8 cellular contexts compared by ENCODE assay signal in the genomic region with DNA sequence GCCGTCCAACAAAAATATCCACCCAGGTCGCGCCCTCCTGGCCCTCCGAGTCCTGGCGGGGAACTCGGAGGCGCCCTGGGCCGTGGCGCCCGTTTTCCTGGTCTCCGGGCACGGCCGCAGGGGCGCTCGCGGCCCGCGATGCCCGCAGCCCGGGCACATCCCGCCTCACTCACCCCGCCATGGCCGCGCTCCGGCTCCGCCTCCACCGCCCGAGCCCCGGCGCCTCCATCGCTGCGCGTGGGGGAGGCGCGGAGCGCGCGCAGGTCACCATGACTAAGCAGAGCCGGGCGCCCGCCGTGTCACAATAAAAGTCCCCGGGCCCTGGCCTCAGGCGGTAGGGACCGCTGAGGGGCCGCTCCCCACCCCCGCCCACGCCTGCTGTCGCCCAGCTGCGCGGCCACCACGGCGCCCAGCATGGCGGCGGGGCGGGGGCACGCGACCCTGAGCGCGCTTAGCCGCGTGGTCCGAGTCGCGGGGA. TPM values are rescaled to one million over a fixed set of nuclear protein-coding genes. Genes with fewer than 3 reads are reported as not detected.
DNase-seq lines count a peak whose midpoint lies in the region; ATAC-seq and TF ChIP-seq lines count a peak whose summit lies in the region.

No MANE protein-coding gene starts in this region.

- intact Hi-C loops in head of caudate nucleus (cut with DNase I): loop anchor here (5.0 kb wide), 1 partner anchor 65 kb away; the partner anchor contains the start of genes CDKN2D and KRI1
- intact Hi-C loops in ovary (cut with DNase I): loop anchor here in 1 of 4 donors (5.0 kb wide), 1 partner anchor 65 kb away; the partner anchor contains the start of genes CDKN2D and KRI1

- TF ChIP-seq CTCF in ovary (IDR thresholded peaks at IDR 0.05): peak in 1 of 3 donors; percentile 24
- no peak for TF ChIP-seq CTCF in thoracic aorta (IDR thresholded peaks at IDR 0.05)

- H3K27ac Mint-ChIP-seq in activated naive CD8-positive, alpha-beta T cell: peak overlapping the region; percentile 89

- peaks cover 3% of the 10 kb centered on the region for H3K4me1 ChIP-seq in ovary (ENCODE audit: insufficient read depth)
- peaks cover 20 to 41% of the 10 kb centered on the region in 2 donors for H3K4me1 ChIP-seq in thoracic aorta (ENCODE audit: control insufficient read depth in 1 of 2, low read depth in 2 of 2)

- no peaks in the 10 kb centered on the region for H3K27me3 Mint-ChIP-seq in activated naive CD8-positive, alpha-beta T cell

- DNase-seq in NCI-H1092 treated with DMSO at 0.1 percent for 48 hours (lab: John Stamatoyannopoulos, UW) (peak; percentile 89), SKM-1 (lab: John Stamatoyannopoulos, UW; ENCODE audit: unreplicated experiment) (peak; percentile 86), head of caudate nucleus (peak; percentile 81 to 97 (median 93)), ovary (peak; percentile 91 to 94 (median 93)), thoracic aorta (ENCODE audit: low spot score) (peak; percentile 83)

- H3K9me3 ChIP-seq in ovary: no peaks in the 10 kb centered on the region
- H3K9me3 ChIP-seq in thoracic aorta: no peaks in the 10 kb centered on the region

- WGBS in ovary, 3 donors: 0% methylated on average over 59 to 65 of the region's 65 CpGs

- no peaks in the 10 kb centered on the region for H3K36me3 Mint-ChIP-seq in activated naive CD8-positive, alpha-beta T cell

- H3K4me3 ChIP-seq in ovary (peak overlapping the region; percentile 98), thoracic aorta (peak overlapping the region; percentile 96)

- TF ChIP-seq EP300 in ovary (IDR thresholded peaks at IDR 0.05): no peak

- TF ChIP-seq POLR2A in GM10847 (IDR thresholded peaks at IDR 0.05; ENCODE audit: extremely low read depth, insufficient read length) (peak; percentile 89), ovary (IDR thresholded peaks at IDR 0.05) (peak; percentile 61)

- H3K27ac ChIP-seq in ovary: peak overlapping the region; percentile 83 to 90
- peak overlapping the region; percentile 99 for H3K27ac ChIP-seq in thoracic aorta

- ATAC-seq in HG02610 (IDR thresholded peaks at IDR 0.05; ENCODE audit: unreplicated experiment): peak; percentile 82
- ATAC-seq in thoracic aorta (ENCODE audit: insufficient number of reproducible peaks, low FRiP score, low read depth): peak; percentile 79

- H3K4me1 Mint-ChIP-seq in activated naive CD8-positive, alpha-beta T cell (ENCODE audit: low read depth): peaks cover 30% of the 10 kb centered on the region

- H3K9me3 Mint-ChIP-seq in activated naive CD8-positive, alpha-beta T cell (ENCODE audit: low read depth): no peaks in the 10 kb centered on the region

- H3K36me3 ChIP-seq in ovary: no peaks in the 10 kb centered on the region
- H3K36me3 ChIP-seq in thoracic aorta: peaks cover 8% of the 10 kb centered on the region

- H3K4me3 Mint-ChIP-seq in activated naive CD8-positive, alpha-beta T cell: peak overlapping the region; percentile 92

- H3K27me3 ChIP-seq in ovary (no peaks in the 10 kb centered on the region), thoracic aorta (replicated peaks; ENCODE audit: insufficient read depth) (no peaks in the 10 kb centered on the region)

RNA-seq across cellular contexts. Expression of gene KEAP1, which starts 0.6 kb away (rescaled TPM):
- 10 to 100 TPM; 29.6 to 61.7 (median 51.7) TPM for total RNA-seq in ovary
- polyA plus RNA-seq in ovary: 10 to 100 TPM; 38.5 to 40.4 TPM
- total RNA-seq in thoracic aorta: 10 to 100 TPM; 42.0 to 57.3 TPM

RNA-seq across cellular contexts. Expression of gene S1PR5, which starts 14.7 kb away (rescaled TPM):
- total RNA-seq in ovary: under 1 TPM in 6 of 7 donors, not detected in 1; 0.12 to 0.57 (median 0.32) TPM
- 1 to 10 TPM in 1 of 2 donors, under 1 TPM in 1; 0.33 to 1.4 TPM for polyA plus RNA-seq in ovary
- total RNA-seq in thoracic aorta: 1 to 10 TPM; 2.4 to 8.7 TPM

RNA-seq across cellular contexts. Expression of gene ATG4D, which starts 41.1 kb away (rescaled TPM):
- total RNA-seq in ovary (10 to 100 TPM; 13.9 to 26.9 (median 24.1) TPM), thoracic aorta (10 to 100 TPM; 17.1 to 30.5 TPM)
- 10 to 100 TPM in 1 of 2 donors, 1 to 10 TPM in 1; 3.1 to 20.8 TPM for polyA plus RNA-seq in ovary

Comparison
In these comparisons a context has a peak if more than half of its experiments do, and no peak if none do; other contexts are left out.
1. Peak in every context shown above with its lines: DNase-seq, ATAC-seq, H3K4me3 ChIP-seq and H3K27ac ChIP-seq.